8 cellular contexts compared by ENCODE assay signal in the genomic region with DNA sequence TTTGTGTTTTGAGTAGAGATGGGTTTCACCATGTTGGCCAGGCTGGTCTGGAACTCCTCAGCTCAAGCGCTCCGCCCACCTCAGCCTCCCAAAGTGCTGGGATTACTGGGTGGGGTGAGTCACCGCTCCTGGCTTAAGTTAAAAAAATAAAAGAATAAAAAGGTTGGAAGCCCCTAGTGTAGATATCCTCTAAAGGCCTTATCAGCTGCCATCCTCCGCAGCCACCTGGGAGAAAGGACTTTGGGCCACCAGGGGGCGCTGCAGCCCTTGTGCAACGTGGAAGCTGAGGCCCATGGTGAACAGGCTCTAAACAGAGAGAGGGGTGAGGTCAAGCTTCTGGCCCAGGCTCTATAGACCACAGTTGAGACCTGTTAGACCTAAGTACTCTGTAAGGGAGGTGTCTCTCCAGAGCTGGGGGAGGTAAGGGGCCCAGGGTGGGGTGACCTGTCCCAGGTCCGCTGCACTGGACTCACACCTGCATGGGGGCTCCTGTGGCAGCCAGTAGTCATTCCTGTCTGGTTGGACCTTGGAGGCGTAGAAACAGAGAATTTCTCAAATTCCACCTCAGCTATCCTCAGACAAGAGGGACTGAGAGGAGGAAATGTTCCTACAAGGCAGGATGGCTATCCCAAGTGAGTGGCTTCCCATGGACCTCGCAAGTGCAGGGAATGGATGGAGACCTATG. TPM values are rescaled to one million over a fixed set of nuclear protein-coding genes. Genes with fewer than 3 reads are reported as not detected.
A peak's percentile ranks its signal among the peaks of the same experiment; 100 is the strongest.
DNase-seq lines count a peak whose midpoint lies in the region; ATAC-seq and TF ChIP-seq lines count a peak whose summit lies in the region.

No MANE protein-coding gene starts in this region.

- TF ChIP-seq CTCF in foreskin keratinocyte (conservative IDR thresholded peaks at IDR 0.05), result peak; percentile 93
- TF ChIP-seq CTCF in suprapubic skin (IDR thresholded peaks at IDR 0.05), result peak; percentile 63 to 89

- H3K27ac ChIP-seq in foreskin keratinocyte, result no peak overlapping the region
- H3K27ac ChIP-seq in suprapubic skin, result no peak overlapping the region

- peak; percentile 91 for ATAC-seq in foreskin keratinocyte
- no peak for ATAC-seq in HG02840 (IDR thresholded peaks at IDR 0.05; ENCODE audit: low FRiP score, unreplicated experiment)

- no peak overlapping the region for H3K4me3 ChIP-seq in MG63
- no peak overlapping the region for H3K4me3 ChIP-seq in suprapubic skin

- H3K4me1 ChIP-seq in foreskin keratinocyte (no peaks in the 10 kb centered on the region), suprapubic skin (peaks cover 8% of the 10 kb centered on the region)

- 44% methylated on average over 9 of the region's 9 CpGs for WGBS in suprapubic skin

- H3K36me3 ChIP-seq in MG63, result no peaks in the 10 kb centered on the region
- H3K36me3 ChIP-seq in suprapubic skin, result no peaks in the 10 kb centered on the region

- no peaks in the 10 kb centered on the region for H3K27me3 ChIP-seq in MG63
- no peaks in the 10 kb centered on the region for H3K27me3 ChIP-seq in foreskin keratinocyte
- H3K27me3 ChIP-seq in suprapubic skin, result no peaks in the 10 kb centered on the region

- DNase-seq in EH (ENCODE audit: low read depth) (peak; percentile 72), MG63 (peak; percentile 69), SHP77 treated with DMSO at 0.1 percent for 48 hours (lab: John Stamatoyannopoulos, UW) (peak; percentile 15), foreskin keratinocyte (peak; percentile 78 to 87), occipital lobe (lab: John Stamatoyannopoulos, UW) (peak; percentile 49), suprapubic skin (ENCODE audit: low spot score in 2 of 2) (peak; percentile 89 to 92)
- peak; percentile 64 for DNase-seq in activated effector memory CD4-positive, alpha-beta T cell treated with Interleukin-2 at 50 U/mL for 16 hours

- no peak for TF ChIP-seq EP300 in suprapubic skin (IDR thresholded peaks at IDR 0.05)

- H3K9me3 ChIP-seq in MG63 (no peaks in the 10 kb centered on the region), suprapubic skin (no peaks in the 10 kb centered on the region)

- TF ChIP-seq POLR2A in suprapubic skin (IDR thresholded peaks at IDR 0.05), result no peak

RNA-seq across cellular contexts. Expression of a gene that starts 14.0 kb away (rescaled TPM):
- total RNA-seq in MG63 (2014; rRNA removed; shearing (Covaris generic); ENCODE audit: low replicate concordance), result 157 and 166 TPM in 2 replicates
- total RNA-seq in foreskin keratinocyte (80.6 and 101 TPM in 2 replicates), occipital lobe (22.0 TPM), suprapubic skin (10 to 100 TPM; 13.8 to 20.4 (median 16.2) TPM)
- polyA plus RNA-seq in foreskin keratinocyte, result 34.3 and 48.4 TPM in 2 replicates

RNA-seq across cellular contexts. Expression of a gene that starts 18.1 kb away (rescaled TPM):
- 1.5 and 1.7 TPM in 2 replicates for total RNA-seq in MG63 (2014; rRNA removed; shearing (Covaris generic); ENCODE audit: low replicate concordance)
- total RNA-seq in foreskin keratinocyte, result 3.3 and 4.3 TPM in 2 replicates
- polyA plus RNA-seq in foreskin keratinocyte, result 4.3 and 5.6 TPM in 2 replicates
- 16.2 TPM for total RNA-seq in occipital lobe
- 1 to 10 TPM in 3 of 4 donors, under 1 TPM in 1; 0.59 to 2.2 (median 1.5) TPM for total RNA-seq in suprapubic skin

RNA-seq across cellular contexts. Expression of a gene that starts 45.8 kb away (rescaled TPM):
- total RNA-seq in MG63 (2014; rRNA removed; shearing (Covaris generic); ENCODE audit: low replicate concordance), result 26.0 and 36.1 TPM in 2 replicates
- total RNA-seq in foreskin keratinocyte, result 99.8 and 102 TPM in 2 replicates
- 53.4 and 59.7 TPM in 2 replicates for polyA plus RNA-seq in foreskin keratinocyte
- 49.3 TPM for total RNA-seq in occipital lobe
- 10 to 100 TPM; 62.8 to 86.5 (median 69.7) TPM for total RNA-seq in suprapubic skin

Comparison
In these comparisons a context has a peak if more than half of its experiments do, and no peak if none do; other contexts are left out.
1. DNase-seq: peak in every context shown above with its lines; median percentile 90 in suprapubic skin; 82 in foreskin keratinocyte; 72 in EH; 69 in MG63; 64 in activated effector memory CD4-positive, alpha-beta T cell treated with Interleukin-2 at 50 U/mL for 16 hours; 49 in occipital lobe; 15 in SHP77 treated with DMSO at 0.1 percent for 48 hours.